ENCODE assay signal across 8 cellular contexts in genomic region chr6:13711726-13712484, GRCh38. TPM values are rescaled to one million over a fixed set of nuclear protein-coding genes. Genes with fewer than 3 reads are reported as not detected.
DNase-seq lines count a peak whose midpoint lies in the region; ATAC-seq and TF ChIP-seq lines count a peak whose summit lies in the region.

TSS of gene RANBP9 (minus strand) at chr6:13711835. CDS start at chr6:13711505, 330 bp downstream.

- H4K20me1 ChIP-seq in BLaER1: peaks cover 41% of the 10 kb centered on the region

- peak within 1 kb of the TSS; percentile 85 for H3K4me2 ChIP-seq in BLaER1

- ATAC-seq in HG03457 (IDR thresholded peaks at IDR 0.05; ENCODE audit: unreplicated experiment) (peak; percentile 61), left lung (peak; percentile 89)

- H3K27me3 ChIP-seq in BLaER1 (no peaks in the 10 kb centered on the region), left lung (no peaks in the 10 kb centered on the region)

- peak within 1 kb of the TSS; percentile 95 for H3K9ac ChIP-seq in BLaER1

- DNase-seq in GM19240 (ENCODE audit: insufficient read length, low spot score): peak; percentile 90
- peak; percentile 60 for DNase-seq in NCI-H524 treated with DMSO at 0.1 percent for 48 hours (lab: John Stamatoyannopoulos, UW)
- peak; percentile 82 for DNase-seq in activated CD4-positive, alpha-beta T cell treated with anti-CD3 and anti-CD28 coated beads, Interleukin-2, amount 50 U/mL, for 1 hour
- peak; percentile 81 for DNase-seq in dedifferentiated amniotic fluid mesenchymal stem cell (ENCODE audit: extremely low spot score)
- DNase-seq in left lung: peak; percentile 88 to 97
- DNase-seq in stimulated activated CD4-positive, alpha-beta T cell treated with anti-CD3 and anti-CD28 coated beads, Interleukin-2, amount 100 ng/mL, for 48 hours: peak; percentile 74 to 80

- no peak for TF ChIP-seq CTCF in left lung (IDR thresholded peaks at IDR 0.05)

- peaks cover 11% of the 10 kb centered on the region for H3K36me3 ChIP-seq in BLaER1
- no peaks in the 10 kb centered on the region for H3K36me3 ChIP-seq in left lung

- intact Hi-C loops in left lung (cut with DNase I): no loop called here

- peak within 1 kb of the TSS; percentile 92 for H3K4me3 ChIP-seq in BLaER1
- H3K4me3 ChIP-seq in left lung: peak within 1 kb of the TSS; percentile 74 to 86

- H3K9me3 ChIP-seq in BLaER1 (peaks cover 19% of the 10 kb centered on the region), left lung (no peaks in the 10 kb centered on the region)

- H3K27ac ChIP-seq in BLaER1 (peak within 1 kb of the TSS; percentile 97), left lung (peak within 1 kb of the TSS; percentile 97 to 98)

- H3K4me1 ChIP-seq in BLaER1 (peaks cover 46% of the 10 kb centered on the region), left lung (peaks cover 12 to 40% of the 10 kb centered on the region in 2 donors)

RNA-seq across cellular contexts. Expression of gene RANBP9, which starts in this region (rescaled TPM):
- total RNA-seq in left lung: 10 to 100 TPM; 34.9 to 38.2 TPM

Comparison
In these comparisons a context has a peak if more than half of its experiments do, and no peak if none do; other contexts are left out.
1. Peak in every context shown above with its lines: DNase-seq, ATAC-seq, H3K4me3 ChIP-seq and H3K27ac ChIP-seq.